In the genomic region with DNA sequence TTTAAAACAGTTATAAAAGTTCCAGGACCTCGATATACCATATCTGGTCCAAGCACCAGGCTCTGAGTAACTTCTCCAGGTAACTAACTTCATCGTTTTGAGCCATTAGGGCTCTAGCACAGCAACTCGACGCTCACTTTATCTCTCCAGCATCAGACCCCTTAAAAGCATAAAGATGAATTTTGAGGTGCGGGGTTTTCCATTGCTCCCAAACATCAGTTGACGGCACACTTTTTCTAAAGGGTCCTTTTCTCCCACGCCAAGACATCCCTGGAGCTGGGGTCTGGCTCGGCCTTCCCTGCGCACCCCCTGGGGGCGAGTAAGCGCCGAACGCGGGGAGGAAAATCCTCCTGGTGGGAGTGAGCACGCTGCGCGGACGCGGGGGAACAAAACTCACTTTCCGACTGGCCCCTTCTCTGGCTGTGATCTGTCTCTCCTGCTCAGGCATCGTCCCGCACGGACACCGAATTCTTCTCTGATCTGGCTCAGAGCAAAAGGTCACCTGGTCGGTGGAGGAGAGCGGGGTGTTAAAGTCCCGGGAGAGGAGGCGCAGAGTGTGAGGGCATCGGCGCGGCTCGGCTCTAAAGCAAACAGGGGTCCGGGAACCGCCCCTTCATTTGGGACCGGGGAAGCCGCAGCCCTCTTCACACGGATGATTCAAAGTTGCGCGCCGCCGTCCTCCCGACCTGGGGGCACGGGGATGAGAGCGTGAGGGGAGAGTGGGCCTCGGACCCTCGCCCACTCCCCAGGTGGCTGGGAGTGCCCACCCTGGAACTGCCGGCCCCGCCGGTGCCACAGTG, we compare ENCODE assay signal across 8 cellular contexts. TPM values are rescaled to one million over a fixed set of nuclear protein-coding genes. Genes with fewer than 3 reads are reported as not detected.
DNase-seq lines count a peak whose midpoint lies in the region; ATAC-seq and TF ChIP-seq lines count a peak whose summit lies in the region.

TSS of gene ATP7B (minus strand) at position 561 of the 800 bp plus-strand sequence. CDS start at position 448, 113 bp downstream.

- CTCF ChIA-PET in T-cell (lab: Charles Lee) = no interaction called here

- ATAC-seq in HG02938 (IDR thresholded peaks at IDR 0.05; ENCODE audit: unreplicated experiment) (peak; percentile 6), T-cell (replicated peaks in 1 of 4) (peak in 3 of 4 experiments; percentile 2 to 5 (median 3)), right lobe of liver (peak; percentile 30 to 60 (median 51)), HG03280 (IDR thresholded peaks at IDR 0.05; ENCODE audit: unreplicated experiment) (no peak)

- WGBS in right lobe of liver (ENCODE audit: insufficient coverage, low coverage, low lambda C conversion rate, missing lambda C conversion rate) = 3% methylated on average over 18 of the region's 49 CpGs

- peak within 1 kb of the TSS; percentile 92 to 94 (median 93) for H3K4me3 ChIP-seq in right lobe of liver

- H3K36me3 Mint-ChIP-seq in T-cell = peaks cover 6% of the 10 kb centered on the region
- H3K36me3 Mint-ChIP-seq in chondrocyte (ENCODE audit: low read depth) = peaks cover 6% of the 10 kb centered on the region

- H3K27ac Mint-ChIP-seq in T-cell = peak within 1 kb of the TSS; percentile 74 to 91
- peak within 1 kb of the TSS; percentile 98 for H3K27ac Mint-ChIP-seq in chondrocyte (ENCODE audit: unreplicated experiment)

- no peaks in the 10 kb centered on the region for H3K36me3 ChIP-seq in right lobe of liver

- peaks cover 0 to 31% (median 9%) of the 10 kb centered on the region in 4 donors for H3K4me1 ChIP-seq in right lobe of liver

- in situ Hi-C loops in G401 (cut with HindIII; ENCODE audit: low sequenced_read_pairs) = no loop called here

- H3K4me3 Mint-ChIP-seq in T-cell (peak within 1 kb of the TSS; percentile 97 to 99 (median 97)), chondrocyte (ENCODE audit: unreplicated experiment) (peak within 1 kb of the TSS; percentile 95)

- peak; percentile 36 for DNase-seq in G401 (ENCODE audit: low spot score)
- peak in 12 of 34 experiments; percentile 4 to 23 (median 9) for DNase-seq in T-cell
- no peak for DNase-seq in chondrocyte (ENCODE audit: low spot score)
- peak; percentile 53 to 67 (median 65) for DNase-seq in right lobe of liver
- DNase-seq in stimulated activated CD8-positive, alpha-beta memory T cell treated with anti-CD3 and anti-CD28 coated beads, Interleukin-12 subunit alpha, Interleukin-12 subunit beta, amount 100 ng/mL, for 4 hours (ENCODE audit: low read depth) = peak; percentile 4
- no peak for DNase-seq in HuH-7.5 (ENCODE audit: low spot score)

- peak within 1 kb of the TSS; percentile 73 to 80 (median 78) for H3K27ac ChIP-seq in right lobe of liver

- peaks cover 17 to 33% of the 10 kb centered on the region in 2 donors for H3K27me3 Mint-ChIP-seq in T-cell
- H3K27me3 Mint-ChIP-seq in chondrocyte (ENCODE audit: low read depth) = no peaks in the 10 kb centered on the region

- no peaks in the 10 kb centered on the region for H3K9me3 ChIP-seq in right lobe of liver

- TF ChIP-seq CTCF in chondrocyte (IDR thresholded peaks at IDR 0.05) = peak; percentile 55
- TF ChIP-seq CTCF in right lobe of liver (IDR thresholded peaks at IDR 0.05) = no peak

- intact Hi-C loops in right lobe of liver (cut with DNase I) = no loop called here

- no peak for TF ChIP-seq POLR2A in right lobe of liver (IDR thresholded peaks at IDR 0.05)

- H3K9me3 Mint-ChIP-seq in T-cell = no peaks in the 10 kb centered on the region
- H3K9me3 Mint-ChIP-seq in chondrocyte (ENCODE audit: low read depth) = peaks cover 4% of the 10 kb centered on the region

- H3K27me3 ChIP-seq in right lobe of liver = no peaks in the 10 kb centered on the region

- H3K4me1 Mint-ChIP-seq in T-cell (peaks cover 23 to 31% (median 27%) of the 10 kb centered on the region in 3 donors), chondrocyte (ENCODE audit: low read depth) (peaks cover 26% of the 10 kb centered on the region)

- POLR2A ChIA-PET in T-cell (lab: Charles Lee) = interaction anchor here in 1 of 2 donors (0.8 kb wide), 1 partner anchor 1111 kb away, joined by 3 read pairs; no protein-coding TSS in a partner anchor

RNA-seq across cellular contexts. Expression of gene ATP7B, which starts in this region (rescaled TPM):
- 2.9 and 5.8 TPM in 2 replicates for total RNA-seq in G401 (2014; rRNA removed; shearing (Covaris generic))
- total RNA-seq in T-cell (1 to 10 TPM in 4 of 5 donors, under 1 TPM in 1; 0.99 to 2.6 (median 1.3) TPM), chondrocyte (11.9 to 16.8 TPM (median 16.6 TPM) in 3 replicates), right lobe of liver (10 to 100 TPM; 17.1 to 27.6 (median 21.6) TPM)

Comparison
In these comparisons a context has a peak if more than half of its experiments do, and no peak if none do; other contexts are left out.
1. DNase-seq: peak in G401 (single experiment), right lobe of liver (3 of 3) and stimulated activated CD8-positive, alpha-beta memory T cell treated with anti-CD3 and anti-CD28 coated beads, Interleukin-12 subunit alpha, Interleukin-12 subunit beta, amount 100 ng/mL, for 4 hours (single experiment); none in chondrocyte (single experiment) and HuH-7.5 (single experiment).